In genomic region chr17:50344712-50345380, GRCh38 we compare ENCODE assay signal across 7 cellular contexts. TPM values are rescaled to one million over a fixed set of nuclear protein-coding genes. Genes with fewer than 3 reads are reported as not detected.
DNase-seq lines count a peak whose midpoint lies in the region; ATAC-seq, FAIRE-seq and TF ChIP-seq lines count a peak whose summit lies in the region.

No MANE protein-coding gene starts in this region.

- H3K4me1 Mint-ChIP-seq in brain = peaks cover 35% of the 10 kb centered on the region
- peaks cover 25% of the 10 kb centered on the region for H3K4me1 Mint-ChIP-seq in osteocyte (ENCODE audit: unreplicated experiment)

- no peak for TF ChIP-seq POLR2A in GM12892 (IDR thresholded peaks at IDR 0.05; ENCODE audit: low read depth, low read length)

- no peaks in the 10 kb centered on the region for H3K36me3 Mint-ChIP-seq in brain
- no peaks in the 10 kb centered on the region for H3K36me3 Mint-ChIP-seq in osteocyte (ENCODE audit: unreplicated experiment)

- H3K9me3 ChIP-seq in WERI-Rb-1 (ENCODE audit: severe bottlenecking) = peaks cover 2% of the 10 kb centered on the region

- H3K9me3 Mint-ChIP-seq in brain (peaks cover 0 to 2% (median 0%) of the 10 kb centered on the region in 5 experiments), osteocyte (ENCODE audit: unreplicated experiment) (no peaks in the 10 kb centered on the region)

- no peaks in the 10 kb centered on the region for H3K27me3 ChIP-seq in WERI-Rb-1 (ENCODE audit: insufficient read depth, low read depth, severe bottlenecking)

- DNase-seq in GM12892 (ENCODE audit: insufficient read length) = no peak
- peak; percentile 57 for DNase-seq in MV-4-11 (lab: John Stamatoyannopoulos, UW)
- DNase-seq in osteocyte (ENCODE audit: extremely low spot score, unreplicated experiment) = no peak
- no peak for DNase-seq in NK-92 (lab: John Stamatoyannopoulos, UW; ENCODE audit: unreplicated experiment)
- DNase-seq in WERI-Rb-1 = no peak

- H3K27ac Mint-ChIP-seq in brain (peak overlapping the region in 2 of 5 experiments; percentile 76 to 79), osteocyte (ENCODE audit: unreplicated experiment) (no peak overlapping the region)

- no peak for ATAC-seq in HG02970 (IDR thresholded peaks at IDR 0.05; ENCODE audit: low FRiP score, unreplicated experiment)

- peak; percentile 5 for FAIRE-seq in GM12892 (lab: Jason Lieb, UNC)

- H3K4me3 ChIP-seq in WERI-Rb-1 (ENCODE audit: low read depth, low read length) = no peak overlapping the region

- peaks cover 13% of the 10 kb centered on the region for H3K27me3 Mint-ChIP-seq in brain
- peaks cover 4% of the 10 kb centered on the region for H3K27me3 Mint-ChIP-seq in osteocyte (ENCODE audit: unreplicated experiment)

- peak overlapping the region; percentile 82 to 90 (median 83) for H3K4me3 Mint-ChIP-seq in brain
- peak overlapping the region; percentile 75 for H3K4me3 Mint-ChIP-seq in osteocyte (ENCODE audit: unreplicated experiment)

- TF ChIP-seq CTCF in brain (conservative IDR thresholded peaks at IDR 0.05) (no peak), osteocyte (IDR thresholded peaks at IDR 0.05) (no peak), WERI-Rb-1 (IDR thresholded peaks at IDR 0.05; ENCODE audit: low read depth, low read length) (no peak)

- H3K36me3 ChIP-seq in WERI-Rb-1 = peaks cover 3% of the 10 kb centered on the region; the same call in 1 of the 2 replicates

- no peak overlapping the region for H3K27ac ChIP-seq in WERI-Rb-1

RNA-seq across cellular contexts. Expression of gene XYLT2, which starts 1.1 kb away (rescaled TPM):
- 8.2 TPM for polyA plus RNA-seq in GM12892 (2012; ENCODE audit: missing spikeins)
- 5.6 TPM for polyA plus RNA-seq in brain (ENCODE audit: insufficient read depth, low read depth, low replicate concordance)
- total RNA-seq in osteocyte = 31.6 and 32.0 TPM in 2 replicates

RNA-seq across cellular contexts. Expression of gene MRPL27, which starts 28.1 kb away (rescaled TPM):
- 77.5 TPM for polyA plus RNA-seq in GM12892 (2012; ENCODE audit: missing spikeins)
- 81.3 TPM for polyA plus RNA-seq in brain (ENCODE audit: insufficient read depth, low read depth, low replicate concordance)
- 54.5 and 59.0 TPM in 2 replicates for total RNA-seq in osteocyte

RNA-seq across cellular contexts. Expression of gene EME1, which starts 28.2 kb away (rescaled TPM):
- 18.3 TPM for polyA plus RNA-seq in GM12892 (2012; ENCODE audit: missing spikeins)
- polyA plus RNA-seq in brain (ENCODE audit: insufficient read depth, low read depth, low replicate concordance) = 6.0 TPM
- total RNA-seq in osteocyte = 2.8 and 3.6 TPM in 2 replicates

RNA-seq across cellular contexts. Expression of gene LRRC59, which starts 52.5 kb away (rescaled TPM):
- polyA plus RNA-seq in GM12892 (2012; ENCODE audit: missing spikeins) = 33.4 TPM
- 78.7 TPM for polyA plus RNA-seq in brain (ENCODE audit: insufficient read depth, low read depth, low replicate concordance)
- 87.0 and 87.2 TPM in 2 replicates for total RNA-seq in osteocyte
